In the genomic region with DNA sequence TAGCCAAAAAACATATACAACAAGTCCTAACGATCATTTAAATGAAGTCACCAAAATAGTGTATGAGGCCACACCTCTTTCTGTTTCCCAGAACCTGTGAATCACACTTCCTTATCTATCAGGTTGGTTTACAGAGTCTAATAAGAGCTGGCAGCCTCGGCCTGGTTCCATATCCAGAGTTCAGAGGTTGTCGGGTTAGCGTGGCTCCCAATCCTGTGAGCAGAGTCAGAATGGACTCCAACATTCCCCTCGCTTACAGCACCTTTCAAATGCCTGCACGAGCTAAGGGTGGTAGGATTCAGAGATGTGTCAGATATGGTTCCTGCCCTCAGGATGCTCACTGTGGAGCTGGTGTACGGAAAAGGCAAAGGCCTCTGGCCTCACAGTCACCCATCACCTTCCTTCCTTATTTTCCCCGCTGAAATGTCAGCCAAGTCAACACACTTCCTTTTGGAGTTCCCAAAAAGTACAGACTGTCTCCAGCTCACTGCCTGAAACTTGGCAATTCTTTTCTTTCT, we compare ENCODE assay signal across 1 cellular context.
TF ChIP-seq lines count a peak whose summit lies in the region.

No MANE protein-coding gene starts in this region.

TF ChIP-seq in IMR-90, 13 proteins besides CTCF, POLR2A, EP300 and RAD21 (continued from another document):
- TF ChIP-seq, protein P1, sequence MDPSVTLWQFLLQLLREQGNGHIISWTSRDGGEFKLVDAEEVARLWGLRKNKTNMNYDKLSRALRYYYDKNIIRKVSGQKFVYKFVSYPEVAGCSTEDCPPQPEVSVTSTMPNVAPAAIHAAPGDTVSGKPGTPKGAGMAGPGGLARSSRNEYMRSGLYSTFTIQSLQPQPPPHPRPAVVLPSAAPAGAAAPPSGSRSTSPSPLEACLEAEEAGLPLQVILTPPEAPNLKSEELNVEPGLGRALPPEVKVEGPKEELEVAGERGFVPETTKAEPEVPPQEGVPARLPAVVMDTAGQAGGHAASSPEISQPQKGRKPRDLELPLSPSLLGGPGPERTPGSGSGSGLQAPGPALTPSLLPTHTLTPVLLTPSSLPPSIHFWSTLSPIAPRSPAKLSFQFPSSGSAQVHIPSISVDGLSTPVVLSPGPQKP (IDR thresholded peaks at IDR 0.05; ENCODE audit: borderline replicate concordance, low read depth, low read length) = no peak
- TF ChIP-seq NFE2L2 (IDR thresholded peaks at IDR 0.05; ENCODE audit: low read depth, low read length) (no peak), MXI1 (IDR thresholded peaks at IDR 0.05; ENCODE audit: borderline replicate concordance, low read depth, low read length) (no peak), MAFK (IDR thresholded peaks at IDR 0.05; ENCODE audit: low read depth, low read length) (no peak), CEBPB (IDR thresholded peaks at IDR 0.05; ENCODE audit: low read depth, low read length) (no peak)
